ENCODE assay signal across 21 cellular contexts in the genomic region with DNA sequence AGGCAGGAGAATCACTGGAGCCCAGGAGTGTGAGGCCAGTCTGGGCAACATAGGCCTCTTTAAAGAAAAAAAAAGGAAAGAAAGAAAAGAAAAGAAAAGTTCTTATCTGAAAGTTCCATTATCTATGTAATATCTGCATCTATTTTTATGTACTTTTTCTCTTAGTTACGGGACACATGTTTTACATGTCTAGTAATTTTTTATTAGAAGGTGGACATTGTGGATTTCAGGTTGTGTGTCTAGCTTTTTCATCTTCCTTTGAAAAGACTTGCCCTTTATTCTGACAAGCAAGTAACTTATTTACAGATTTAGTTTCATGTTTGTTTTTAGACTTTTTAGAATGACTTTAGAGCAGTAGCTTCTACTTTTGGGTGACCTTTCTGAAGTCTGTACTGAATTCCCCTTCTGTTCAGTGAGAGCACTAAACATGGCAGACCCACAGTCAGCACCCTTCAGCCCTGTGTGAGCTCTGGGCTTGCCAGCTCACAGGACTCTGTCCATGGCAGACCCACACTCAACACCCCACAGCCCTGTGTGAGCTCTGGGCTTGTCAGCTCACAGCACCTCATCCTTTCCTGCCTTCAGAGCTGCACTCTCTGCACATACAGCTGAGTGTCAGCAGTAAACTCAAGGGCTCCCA. TPM values are rescaled to one million over a fixed set of nuclear protein-coding genes. Genes with fewer than 3 reads are reported as not detected.
DNase-seq lines count a peak whose midpoint lies in the region; ATAC-seq and TF ChIP-seq lines count a peak whose summit lies in the region.
"Had no signal": no experiment of that assay in that cellular context is flagged by ENCODE, and none has a peak within 500 bp of the region (broad histone marks: within the 10 kb centered on the region; RNA-seq: fewer than 3 reads in every experiment).

No MANE protein-coding gene starts in this region.

- no peak overlapping the region for H3K4me3 ChIP-seq in colonic mucosa
- H3K4me3 ChIP-seq: coronary artery, SK-N-MC, skin epidermis had no signal

- H3K36me3 ChIP-seq in colonic mucosa: peaks cover 4% of the 10 kb centered on the region

- TF ChIP-seq CTCF in colonic mucosa (IDR thresholded peaks at IDR 0.05): no peak

- ATAC-seq in GM19372 (IDR thresholded peaks at IDR 0.05; ENCODE audit: low read depth, unreplicated experiment) (peak; percentile 48), HG02588 (IDR thresholded peaks at IDR 0.05; ENCODE audit: unreplicated experiment) (peak; percentile 75), HG03196 (IDR thresholded peaks at IDR 0.05; ENCODE audit: unreplicated experiment) (peak; percentile 45)
- peak; percentile 55 for ATAC-seq in stimulated activated memory B cell treated with anti-CD40 and anti-IgM and Interleukin-4, amounts not matched to agents 10 μg/mL and 1 μg/mL and 100 μg/mL, for 72 hours
- ATAC-seq: activated CD4-positive, alpha-beta T cell treated with anti-CD3 and anti-CD28 coated beads for 36 hours; esophagus mucosa; naive thymus-derived CD8-positive, alpha-beta T cell; T-helper 17 cell had no signal

- H3K27me3 ChIP-seq in colonic mucosa: no peaks in the 10 kb centered on the region

- H3K27ac Mint-ChIP-seq in stimulated activated memory B cell treated with anti-CD40 and anti-IgM and Interleukin-4, amounts not matched to agents 10 μg/mL and 1 μg/mL and 100 μg/mL, for 72 hours: no peak overlapping the region
- H3K27ac Mint-ChIP-seq: activated CD4-positive, alpha-beta T cell treated with anti-CD3 and anti-CD28 coated beads for 36 hours; activated naive CD4-positive, alpha-beta T cell treated with anti-CD3 and anti-CD28 coated beads for 36 hours; activated T-cell treated with anti-CD3 and anti-CD28 coated beads, Interleukin-2, amount 50 U/mL, for 24 hours; T-helper 17 cell; type B pancreatic cell had no signal

- DNase-seq in colonic mucosa (no peak), DMS153 (lab: John Stamatoyannopoulos, UW) (no peak), EL (no peak)
- DNase-seq: activated CD4-positive, alpha-beta T cell treated with anti-CD3 and anti-CD28 coated beads for 36 hours; activated CD8-positive, alpha-beta memory T cell treated with anti-CD3 and anti-CD28 coated beads for 24 hours; activated naive CD4-positive, alpha-beta T cell treated with anti-CD3 and anti-CD28 coated beads for 36 hours; activated T-cell treated with anti-CD3 and anti-CD28 coated beads, Interleukin-2, amount 50 U/mL, for 24 hours; GOT3; NCI-H1694; NCI-H69; T-helper 17 cell had no signal

- H3K27ac ChIP-seq in colonic mucosa: no peak overlapping the region
- H3K27ac ChIP-seq: coronary artery, SK-N-MC, skin epidermis had no signal

- H3K9me3 ChIP-seq in colonic mucosa: no peaks in the 10 kb centered on the region

- no peaks in the 10 kb centered on the region for H3K27me3 Mint-ChIP-seq in stimulated activated memory B cell treated with anti-CD40 and anti-IgM and Interleukin-4, amounts not matched to agents 10 μg/mL and 1 μg/mL and 100 μg/mL, for 72 hours
- H3K27me3 Mint-ChIP-seq: activated CD4-positive, alpha-beta T cell treated with anti-CD3 and anti-CD28 coated beads for 36 hours; activated T-cell treated with anti-CD3 and anti-CD28 coated beads, Interleukin-2, amount 50 U/mL, for 24 hours; naive thymus-derived CD8-positive, alpha-beta T cell; T-helper 17 cell; type B pancreatic cell had no signal

- no peaks in the 10 kb centered on the region for H3K4me1 ChIP-seq in colonic mucosa

- peaks cover 7% of the 10 kb centered on the region for H3K9me3 Mint-ChIP-seq in stimulated activated memory B cell treated with anti-CD40 and anti-IgM and Interleukin-4, amounts not matched to agents 10 μg/mL and 1 μg/mL and 100 μg/mL, for 72 hours

- H3K9ac ChIP-seq in colonic mucosa (ENCODE audit: low read depth in 2 of 2, low read length in 2 of 2): no peak overlapping the region

- H3K36me3 Mint-ChIP-seq in stimulated activated memory B cell treated with anti-CD40 and anti-IgM and Interleukin-4, amounts not matched to agents 10 μg/mL and 1 μg/mL and 100 μg/mL, for 72 hours: peaks cover 87% of the 10 kb centered on the region

- no peak overlapping the region for H3K4me3 Mint-ChIP-seq in stimulated activated memory B cell treated with anti-CD40 and anti-IgM and Interleukin-4, amounts not matched to agents 10 μg/mL and 1 μg/mL and 100 μg/mL, for 72 hours
- H3K4me3 Mint-ChIP-seq: activated CD4-positive, alpha-beta T cell treated with anti-CD3 and anti-CD28 coated beads for 36 hours; activated naive CD4-positive, alpha-beta T cell treated with anti-CD3 and anti-CD28 coated beads for 36 hours; activated T-cell treated with anti-CD3 and anti-CD28 coated beads, Interleukin-2, amount 50 U/mL, for 24 hours; T-helper 17 cell; type B pancreatic cell had no signal

- peaks cover 14% of the 10 kb centered on the region for H3K4me1 Mint-ChIP-seq in stimulated activated memory B cell treated with anti-CD40 and anti-IgM and Interleukin-4, amounts not matched to agents 10 μg/mL and 1 μg/mL and 100 μg/mL, for 72 hours

- intact Hi-C loops in colonic mucosa (cut with DNase I): no loop called here

RNA-seq across cellular contexts. Expression of a gene that starts 17.5 kb away (rescaled TPM):
- total RNA-seq in colonic mucosa: 10 to 100 TPM; 59.1 to 91.5 TPM

RNA-seq across cellular contexts. Expression of a gene that starts 19.4 kb away (rescaled TPM):
- 10 to 100 TPM; 18.8 to 39.1 TPM for total RNA-seq in colonic mucosa
